1 cellular context compared by ENCODE assay signal in the genomic region with DNA sequence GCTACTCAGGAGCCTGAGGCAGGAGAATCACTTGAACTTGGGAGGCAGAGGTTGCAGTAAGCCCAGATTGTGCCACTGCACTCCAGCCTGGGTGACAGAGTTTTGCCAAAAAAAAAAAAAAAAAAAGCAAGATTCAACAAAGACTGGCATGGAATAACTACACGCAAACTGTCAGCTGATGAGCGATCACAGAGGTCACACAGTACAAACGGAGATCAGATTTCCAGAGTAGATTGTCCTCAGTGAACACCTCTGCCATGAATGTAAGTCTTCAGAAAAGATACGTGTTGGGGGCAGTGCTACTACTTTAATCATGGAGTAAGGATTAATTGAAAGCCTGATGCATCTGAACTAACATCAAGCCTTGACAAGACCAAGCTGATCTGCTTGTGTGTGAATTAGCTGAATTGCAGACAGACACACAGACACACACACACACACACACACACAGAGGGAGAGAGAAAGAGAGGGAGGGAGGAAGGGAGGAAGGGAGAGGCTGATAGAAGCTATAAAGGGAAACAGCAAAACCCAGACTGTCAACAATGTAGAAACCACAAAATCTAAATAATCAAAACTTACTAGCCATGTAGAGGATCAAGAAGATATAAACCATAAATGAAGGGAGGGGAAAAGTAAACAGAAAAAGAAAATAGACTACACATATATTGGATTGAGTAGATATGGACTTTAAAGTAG.
TF ChIP-seq lines count a peak whose summit lies in the region.

No MANE protein-coding gene starts in this region.

TF ChIP-seq in H1, 55 proteins besides CTCF, POLR2A, EP300 and RAD21:
- TF ChIP-seq SRF (IDR thresholded peaks at IDR 0.05; ENCODE audit: low read depth, low read length) (no peak), MAFK (IDR thresholded peaks at IDR 0.05; ENCODE audit: low read depth, low read length) (no peak), EGR1 (IDR thresholded peaks at IDR 0.05; ENCODE audit: borderline replicate concordance, low read depth, low read length) (no peak), ZNF274 (IDR thresholded peaks at IDR 0.05; ENCODE audit: borderline replicate concordance, extremely low read depth, low read length) (no peak)
